ENCODE assay signal across 8 cellular contexts in genomic region chr14:50230601-50231474, GRCh38. TPM values are rescaled to one million over a fixed set of nuclear protein-coding genes. Genes with fewer than 3 reads are reported as not detected.
DNase-seq lines count a peak whose midpoint lies in the region; ATAC-seq and TF ChIP-seq lines count a peak whose summit lies in the region.

No MANE protein-coding gene starts in this region.

- peak; percentile 14 for TF ChIP-seq POLR2A in ovary (IDR thresholded peaks at IDR 0.05)

- H3K4me1 Mint-ChIP-seq in activated naive CD8-positive, alpha-beta T cell treated with anti-CD3 and anti-CD28 coated beads, Interleukin-2, amount 10 ng/mL, durations not matched to agents 7 days and 5 days, result peaks cover 21% of the 10 kb centered on the region

- peaks cover 6% of the 10 kb centered on the region for H3K9me3 Mint-ChIP-seq in activated naive CD8-positive, alpha-beta T cell treated with anti-CD3 and anti-CD28 coated beads, Interleukin-2, amount 10 ng/mL, durations not matched to agents 7 days and 5 days

- DNase-seq in DMS153 (lab: John Stamatoyannopoulos, UW) (peak; percentile 3), GM20000 (ENCODE audit: low spot score) (peak; percentile 56), HL-60 (ENCODE audit: low read depth in 1 of 2, low spot score in 1 of 2) (peak; percentile 49 to 69), SIG-M5 treated with dmso at 0.1 percent for 504 hours (lab: John Stamatoyannopoulos, UW; ENCODE audit: unreplicated experiment) (peak; percentile 72), Right ventricle myocardium inferior (ENCODE audit: missing footprints) (peak; percentile 83), ovary (peak; percentile 51 to 75 (median 68)), D341Med (ENCODE audit: low spot score) (no peak)
- DNase-seq in activated naive CD8-positive, alpha-beta T cell treated with anti-CD3 and anti-CD28 coated beads, Interleukin-2, amount 10 ng/mL, durations not matched to agents 7 days and 5 days, result no peak

- H3K27me3 Mint-ChIP-seq in activated naive CD8-positive, alpha-beta T cell treated with anti-CD3 and anti-CD28 coated beads, Interleukin-2, amount 10 ng/mL, durations not matched to agents 7 days and 5 days, result no peaks in the 10 kb centered on the region

- no peaks in the 10 kb centered on the region for H3K27me3 ChIP-seq in HL-60 (ENCODE audit: insufficient read depth, poor library complexity, severe bottlenecking)
- no peaks in the 10 kb centered on the region for H3K27me3 ChIP-seq in ovary

- H3K27ac ChIP-seq in HL-60 (replicated peaks) (peak overlapping the region; percentile 94), ovary (peak overlapping the region; percentile 77 to 96)

- peak; percentile 30 for ATAC-seq in activated naive CD8-positive, alpha-beta T cell treated with anti-CD3 and anti-CD28 coated beads, Interleukin-2, amount 10 ng/mL, durations not matched to agents 7 days and 5 days (ENCODE audit: low read depth)
- peak; percentile 14 for ATAC-seq in Right ventricle myocardium inferior

- H3K4me3 ChIP-seq in HL-60 (replicated peaks; ENCODE audit: insufficient read depth, low read length) (peak overlapping the region; percentile 87), ovary (peak overlapping the region; percentile 89)

- H3K36me3 Mint-ChIP-seq in activated naive CD8-positive, alpha-beta T cell treated with anti-CD3 and anti-CD28 coated beads, Interleukin-2, amount 10 ng/mL, durations not matched to agents 7 days and 5 days, result peaks cover 13% of the 10 kb centered on the region

- no peak for TF ChIP-seq EP300 in ovary (IDR thresholded peaks at IDR 0.05)

- H3K9me3 ChIP-seq in ovary, result no peaks in the 10 kb centered on the region

- intact Hi-C loops in Right ventricle myocardium inferior (cut with DNase I), result loop anchor here (5.0 kb wide), 1 partner anchor 369 kb away; no protein-coding TSS in a partner anchor
- intact Hi-C loops in ovary (cut with DNase I), result no loop called here

- WGBS in ovary, 3 donors, result 0 to 1% (median 0%) methylated on average over 37 to 66 of the region's 66 CpGs

- POLR2A ChIA-PET in activated naive CD8-positive, alpha-beta T cell treated with anti-CD3 and anti-CD28 coated beads, Interleukin-2, amount 10 ng/mL, durations not matched to agents 7 days and 5 days (lab: Charles Lee), result interaction anchor here (1.0 to 1.2 kb wide), 4 partner anchors 82 to 645 kb away, joined by 3 to 9 read pairs (median 6); partner anchors contain the start of genes RPS29 and VCPKMT

- no peaks in the 10 kb centered on the region for H3K36me3 ChIP-seq in ovary

- peaks cover 4% of the 10 kb centered on the region for H3K4me1 ChIP-seq in ovary (ENCODE audit: insufficient read depth)

- H3K4me3 Mint-ChIP-seq in activated naive CD8-positive, alpha-beta T cell treated with anti-CD3 and anti-CD28 coated beads, Interleukin-2, amount 10 ng/mL, durations not matched to agents 7 days and 5 days, result peak overlapping the region; percentile 82

- TF ChIP-seq CTCF in GM20000 (IDR thresholded peaks at IDR 0.05; ENCODE audit: extremely low read depth, missing control alignments) (no peak), HL-60 (IDR thresholded peaks at IDR 0.05; ENCODE audit: insufficient read depth, low read length) (no peak), ovary (IDR thresholded peaks at IDR 0.05) (no peak)

- peak overlapping the region; percentile 96 for H3K27ac Mint-ChIP-seq in activated naive CD8-positive, alpha-beta T cell treated with anti-CD3 and anti-CD28 coated beads, Interleukin-2, amount 10 ng/mL, durations not matched to agents 7 days and 5 days

RNA-seq across cellular contexts. Expression of gene SOS2, which starts 0.5 kb away (rescaled TPM):
- total RNA-seq in activated naive CD8-positive, alpha-beta T cell treated with anti-CD3 and anti-CD28 coated beads, Interleukin-2, amount 10 ng/mL, durations not matched to agents 7 days and 5 days, result 10 to 100 TPM; 34.6 to 36.1 TPM
- total RNA-seq in Right ventricle myocardium inferior (35.6 TPM), ovary (10 to 100 TPM; 20.6 to 29.3 (median 27.4) TPM)
- polyA plus RNA-seq in ovary, result 10 to 100 TPM; 10.2 to 20.5 TPM

Comparison
In these comparisons a context has a peak if more than half of its experiments do, and no peak if none do; other contexts are left out.
1. DNase-seq: peak in DMS153 (single experiment), GM20000 (single experiment), HL-60 (2 of 2), SIG-M5 treated with dmso at 0.1 percent for 504 hours (single experiment), Right ventricle myocardium inferior (single experiment) and ovary (5 of 5); none in activated naive CD8-positive, alpha-beta T cell treated with anti-CD3 and anti-CD28 coated beads, Interleukin-2, amount 10 ng/mL, durations not matched to agents 7 days and 5 days (single experiment) and D341Med (single experiment).